ENCODE assay signal across 10 cellular contexts in genomic region chr4:48898733-48899431, GRCh38. TPM values are rescaled to one million over a fixed set of nuclear protein-coding genes. Genes with fewer than 3 reads are reported as not detected.
DNase-seq lines count a peak whose midpoint lies in the region; ATAC-seq and TF ChIP-seq lines count a peak whose summit lies in the region.
"Had no signal": no experiment of that assay in that cellular context is flagged by ENCODE, and none has a peak within 500 bp of the region (broad histone marks: within the 10 kb centered on the region; RNA-seq: fewer than 3 reads in every experiment).

No MANE protein-coding gene starts in this region.

- H3K27ac ChIP-seq in SJCRH30 = no peak overlapping the region
- H3K27ac ChIP-seq in colonic mucosa = no peak overlapping the region
- H3K27ac ChIP-seq: uterus had no signal

- H3K36me3 ChIP-seq in SJCRH30 = peaks cover 6% of the 10 kb centered on the region; the same call in 1 of the 2 replicates
- no peaks in the 10 kb centered on the region for H3K36me3 ChIP-seq in colonic mucosa
- H3K36me3 ChIP-seq: uterus had no signal

- H3K27me3 ChIP-seq in SJCRH30 (no peaks in the 10 kb centered on the region), colonic mucosa (no peaks in the 10 kb centered on the region)
- H3K27me3 ChIP-seq: dorsolateral prefrontal cortex, uterus had no signal

- CTCF ChIA-PET in activated naive CD4-positive, alpha-beta T cell treated with anti-CD3 and anti-CD28 coated beads for 36 hours (lab: Charles Lee) = interaction anchor here (1.0 to 1.6 kb wide), 4 partner anchors 8 to 162 kb away, joined by 3 to 4 read pairs (median 4); partner anchors contain the start of gene OCIAD2
- CTCF ChIA-PET in activated B cell treated with CpG ODN at 0.5 μM for 24 hours (lab: Charles Lee) = interaction anchor here (0.5 to 1.4 kb wide), 2 partner anchors 64 to 321 kb away, joined by 3 to 4 read pairs; no protein-coding TSS in a partner anchor

- H3K4me3 ChIP-seq in SJCRH30 (no peak overlapping the region), colonic mucosa (no peak overlapping the region)
- H3K4me3 ChIP-seq: uterus had no signal

- peak overlapping the region; percentile 77 for H3K27ac Mint-ChIP-seq in activated naive CD4-positive, alpha-beta T cell treated with anti-CD3 and anti-CD28 coated beads for 36 hours
- H3K27ac Mint-ChIP-seq in activated B cell treated with CpG ODN at 0.5 μM for 24 hours = peak overlapping the region; percentile 62
- H3K27ac Mint-ChIP-seq in stimulated activated naive B cell treated with anti-CD40 and anti-IgM and Interleukin-4, amounts not matched to agents 10 μg/mL and 1 μg/mL and 100 μg/mL, for 72 hours = peak overlapping the region; percentile 65

- DNase-seq in activated naive CD4-positive, alpha-beta T cell treated with anti-CD3 and anti-CD28 coated beads for 36 hours = no peak
- no peak for DNase-seq in activated naive CD4-positive, alpha-beta T cell treated with Interleukin-2 at 50 U/mL for 16 hours
- no peak for DNase-seq in activated B cell treated with CpG ODN at 0.5 μM for 24 hours
- DNase-seq in stimulated activated naive B cell treated with anti-CD40 and anti-IgM and Interleukin-4, amounts not matched to agents 10 μg/mL and 1 μg/mL and 100 μg/mL, for 72 hours = no peak
- DNase-seq in SJCRH30 = no peak
- DNase-seq in central memory CD4-positive, alpha-beta T cell = no peak
- DNase-seq in colonic mucosa = no peak
- DNase-seq: dorsolateral prefrontal cortex, uterus had no signal

- H3K9ac ChIP-seq in colonic mucosa (ENCODE audit: low read depth in 2 of 2, low read length in 2 of 2) = no peak overlapping the region

- no peak for TF ChIP-seq CTCF in activated B cell treated with CpG ODN at 0.5 μM for 24 hours (IDR thresholded peaks at IDR 0.05)
- no peak for TF ChIP-seq CTCF in colonic mucosa (IDR thresholded peaks at IDR 0.05)

- H3K4me3 Mint-ChIP-seq in activated naive CD4-positive, alpha-beta T cell treated with anti-CD3 and anti-CD28 coated beads for 36 hours = peak overlapping the region; percentile 16
- H3K4me3 Mint-ChIP-seq in activated B cell treated with CpG ODN at 0.5 μM for 24 hours = peak overlapping the region; percentile 32
- H3K4me3 Mint-ChIP-seq in stimulated activated naive B cell treated with anti-CD40 and anti-IgM and Interleukin-4, amounts not matched to agents 10 μg/mL and 1 μg/mL and 100 μg/mL, for 72 hours = peak overlapping the region; percentile 52 to 71

- H3K4me1 Mint-ChIP-seq in activated naive CD4-positive, alpha-beta T cell treated with anti-CD3 and anti-CD28 coated beads for 36 hours (ENCODE audit: low read depth) = peaks cover 35% of the 10 kb centered on the region
- peaks cover 18% of the 10 kb centered on the region for H3K4me1 Mint-ChIP-seq in activated B cell treated with CpG ODN at 0.5 μM for 24 hours
- peaks cover 14 to 29% of the 10 kb centered on the region in 2 donors for H3K4me1 Mint-ChIP-seq in stimulated activated naive B cell treated with anti-CD40 and anti-IgM and Interleukin-4, amounts not matched to agents 10 μg/mL and 1 μg/mL and 100 μg/mL, for 72 hours

- POLR2A ChIA-PET in activated B cell treated with CpG ODN at 0.5 μM for 24 hours (lab: Charles Lee) = interaction anchor here (0.8 to 1.1 kb wide), 2 partner anchors 8 to 119 kb away, joined by 3 to 4 read pairs; partner anchors contain the start of genes FRYL and OCIAD2

- no peaks in the 10 kb centered on the region for H3K27me3 Mint-ChIP-seq in activated naive CD4-positive, alpha-beta T cell treated with anti-CD3 and anti-CD28 coated beads for 36 hours (ENCODE audit: low read depth)
- no peaks in the 10 kb centered on the region for H3K27me3 Mint-ChIP-seq in activated B cell treated with CpG ODN at 0.5 μM for 24 hours
- no peaks in the 10 kb centered on the region for H3K27me3 Mint-ChIP-seq in stimulated activated naive B cell treated with anti-CD40 and anti-IgM and Interleukin-4, amounts not matched to agents 10 μg/mL and 1 μg/mL and 100 μg/mL, for 72 hours

- H3K4me1 ChIP-seq in SJCRH30 (peaks cover 3% of the 10 kb centered on the region), colonic mucosa (no peaks in the 10 kb centered on the region)
- H3K4me1 ChIP-seq: uterus had no signal

- H3K36me3 Mint-ChIP-seq in activated naive CD4-positive, alpha-beta T cell treated with anti-CD3 and anti-CD28 coated beads for 36 hours (ENCODE audit: low read depth) = peaks cover 54% of the 10 kb centered on the region
- H3K36me3 Mint-ChIP-seq in activated B cell treated with CpG ODN at 0.5 μM for 24 hours (ENCODE audit: low read depth) = peaks cover 85% of the 10 kb centered on the region
- peaks cover 35 to 58% of the 10 kb centered on the region in 2 donors for H3K36me3 Mint-ChIP-seq in stimulated activated naive B cell treated with anti-CD40 and anti-IgM and Interleukin-4, amounts not matched to agents 10 μg/mL and 1 μg/mL and 100 μg/mL, for 72 hours

- no peaks in the 10 kb centered on the region for H3K9me3 Mint-ChIP-seq in activated naive CD4-positive, alpha-beta T cell treated with anti-CD3 and anti-CD28 coated beads for 36 hours
- no peaks in the 10 kb centered on the region for H3K9me3 Mint-ChIP-seq in activated B cell treated with CpG ODN at 0.5 μM for 24 hours
- no peaks in the 10 kb centered on the region for H3K9me3 Mint-ChIP-seq in stimulated activated naive B cell treated with anti-CD40 and anti-IgM and Interleukin-4, amounts not matched to agents 10 μg/mL and 1 μg/mL and 100 μg/mL, for 72 hours

- H3K9me3 ChIP-seq in SJCRH30 (replicated peaks) (no peaks in the 10 kb centered on the region), colonic mucosa (no peaks in the 10 kb centered on the region)
- H3K9me3 ChIP-seq: uterus had no signal

- intact Hi-C loops in activated naive CD4-positive, alpha-beta T cell treated with anti-CD3 and anti-CD28 coated beads for 36 hours (cut with micrococcal nuclease) = loop anchor here (1.0 to 2.0 kb wide), 4 partner anchors 10 to 400 kb away; partner anchors contain the start of genes FRYL and OCIAD1
- intact Hi-C loops in activated B cell treated with CpG ODN at 0.5 μM for 24 hours (cut with micrococcal nuclease) = no loop called here
- intact Hi-C loops in colonic mucosa (cut with DNase I) = no loop called here

- ATAC-seq in HG03432 (IDR thresholded peaks at IDR 0.05; ENCODE audit: unreplicated experiment) (peak; percentile 87), activated B cell treated with CpG ODN at 0.5 μM for 24 hours (ENCODE audit: low read depth) (peak; percentile 71)
- peak; percentile 93 to 96 for ATAC-seq in stimulated activated naive B cell treated with anti-CD40 and anti-IgM and Interleukin-4, amounts not matched to agents 10 μg/mL and 1 μg/mL and 100 μg/mL, for 72 hours (replicated peaks)

RNA-seq across cellular contexts. Expression of gene OCIAD2, which starts 7.7 kb away (rescaled TPM):
- 10 to 100 TPM; 59.7 to 76.9 TPM for total RNA-seq in activated naive CD4-positive, alpha-beta T cell treated with anti-CD3 and anti-CD28 coated beads for 36 hours
- 37.0 and 38.3 TPM in 2 replicates for total RNA-seq in activated B cell treated with CpG ODN at 0.5 μM for 24 hours
- total RNA-seq in SJCRH30 (2014; rRNA removed; shearing (Covaris generic)) = 61.2 and 68.7 TPM in 2 replicates
- total RNA-seq in colonic mucosa = 100 to 1,000 TPM in 1 of 2 donors, 10 to 100 TPM in 1; 55.7 to 124 TPM
